22 cellular contexts compared by ENCODE assay signal in genomic region chr16:2181952-2182351, GRCh38. TPM values are rescaled to one million over a fixed set of nuclear protein-coding genes. Genes with fewer than 3 reads are reported as not detected.
"Had no signal": no experiment of that assay in that cellular context is flagged by ENCODE, and none has a peak within 500 bp of the region (broad histone marks: within the 10 kb centered on the region; RNA-seq: fewer than 3 reads in every experiment).

No MANE protein-coding gene starts in this region.

- H3K4me3 Mint-ChIP-seq: activated CD4-positive, alpha-beta memory T cell treated with anti-CD3 and anti-CD28 coated beads, Interleukin-2, amount 10 ng/mL, durations not matched to agents 7 days and 5 days; activated CD4-positive, alpha-beta T cell treated with anti-CD3 and anti-CD28 coated beads, Interleukin-2, amount 10 ng/mL, durations not matched to agents 7 days and 5 days; activated naive CD4-positive, alpha-beta T cell treated with anti-CD3 and anti-CD28 coated beads, Interleukin-2, amount 50 U/mL, for 24 hours; activated naive CD8-positive, alpha-beta T cell treated with anti-CD3 and anti-CD28 coated beads, Interleukin-2, amount 50 U/mL, for 24 hours; natural killer cell treated with Interleukin-12 subunit alpha and Interleukin-12 subunit beta and Interleukin-15 and Interleukin-18, amount 100 ng/mL, for 72 hours had no signal

- H3K36me3 Mint-ChIP-seq: activated naive CD4-positive, alpha-beta T cell treated with anti-CD3 and anti-CD28 coated beads, Interleukin-2, amount 50 U/mL, for 24 hours; natural killer cell treated with Interleukin-12 subunit alpha and Interleukin-12 subunit beta and Interleukin-15 and Interleukin-18, amount 100 ng/mL, for 72 hours had no signal

- H3K9me3 Mint-ChIP-seq: activated CD4-positive, alpha-beta memory T cell treated with anti-CD3 and anti-CD28 coated beads, Interleukin-2, amount 10 ng/mL, durations not matched to agents 7 days and 5 days; activated CD4-positive, alpha-beta T cell treated with anti-CD3 and anti-CD28 coated beads, Interleukin-2, amount 10 ng/mL, durations not matched to agents 7 days and 5 days; activated naive CD4-positive, alpha-beta T cell treated with anti-CD3 and anti-CD28 coated beads, Interleukin-2, amount 50 U/mL, for 24 hours; activated naive CD8-positive, alpha-beta T cell treated with anti-CD3 and anti-CD28 coated beads, Interleukin-2, amount 50 U/mL, for 24 hours; activated T-helper 2 cell treated with anti-CD3 and anti-CD28 coated beads, Interferon-gamma antibody, Interleukin-2, Interleukin-4, amounts not matched to agents 10 μg/mL and 5 μg/mL and 100 μg/mL, durations not matched to agents 14 hours and 24 hours and 36 hours; natural killer cell treated with Interleukin-12 subunit alpha and Interleukin-12 subunit beta and Interleukin-15 and Interleukin-18, amount 100 ng/mL, for 72 hours had no signal

- H3K4me3 ChIP-seq: left lung, lower lobe of right lung, mucosa of descending colon, ovary, right lobe of liver, tibial nerve had no signal

- H3K27me3 Mint-ChIP-seq: activated CD4-positive, alpha-beta memory T cell treated with anti-CD3 and anti-CD28 coated beads, Interleukin-2, amount 10 ng/mL, durations not matched to agents 7 days and 5 days; activated CD4-positive, alpha-beta T cell treated with anti-CD3 and anti-CD28 coated beads, Interleukin-2, amount 10 ng/mL, durations not matched to agents 7 days and 5 days; activated naive CD4-positive, alpha-beta T cell treated with anti-CD3 and anti-CD28 coated beads, Interleukin-2, amount 50 U/mL, for 24 hours; activated naive CD8-positive, alpha-beta T cell treated with anti-CD3 and anti-CD28 coated beads, Interleukin-2, amount 50 U/mL, for 24 hours; natural killer cell treated with Interleukin-12 subunit alpha and Interleukin-12 subunit beta and Interleukin-15 and Interleukin-18, amount 100 ng/mL, for 72 hours; progenitor cell of endocrine pancreas had no signal

- DNase-seq: activated CD4-positive, alpha-beta memory T cell treated with anti-CD3 and anti-CD28 coated beads, Interleukin-2, amount 10 ng/mL, durations not matched to agents 7 days and 5 days; activated CD4-positive, alpha-beta T cell treated with anti-CD3 and anti-CD28 coated beads for 1 hour; activated CD4-positive, alpha-beta T cell treated with anti-CD3 and anti-CD28 coated beads, Interleukin-2, amount 10 ng/mL, durations not matched to agents 7 days and 5 days; activated CD8-positive, alpha-beta memory T cell treated with anti-CD3 and anti-CD28 coated beads, Interleukin-2, amount 50 U/mL, for 48 hours; activated naive CD8-positive, alpha-beta T cell treated with anti-CD3 and anti-CD28 coated beads, Interleukin-2, amount 50 U/mL, for 24 hours; activated T-cell treated with anti-CD3 and anti-CD28 coated beads, Interleukin-2, amount 50 U/mL, for 48 hours; central memory CD4-positive, alpha-beta T cell; dermis blood vessel endothelial cell; effector CD4-positive, alpha-beta T cell; left lung; lower lobe of right lung; mesendoderm; mucosa of descending colon; ovary; right lobe of liver; stimulated activated CD4-positive, alpha-beta T cell treated with anti-CD3 and anti-CD28 coated beads, Interleukin-2, amount 100 ng/mL, for 48 hours; stimulated activated naive CD4-positive, alpha-beta T cell treated with Interleukin-2 at 50 U/mL for 16 hours had no signal

- H3K4me1 Mint-ChIP-seq: activated CD4-positive, alpha-beta memory T cell treated with anti-CD3 and anti-CD28 coated beads, Interleukin-2, amount 10 ng/mL, durations not matched to agents 7 days and 5 days; activated CD4-positive, alpha-beta T cell treated with anti-CD3 and anti-CD28 coated beads, Interleukin-2, amount 10 ng/mL, durations not matched to agents 7 days and 5 days; activated naive CD4-positive, alpha-beta T cell treated with anti-CD3 and anti-CD28 coated beads, Interleukin-2, amount 50 U/mL, for 24 hours; activated naive CD8-positive, alpha-beta T cell treated with anti-CD3 and anti-CD28 coated beads, Interleukin-2, amount 50 U/mL, for 24 hours had no signal

- H3K27ac Mint-ChIP-seq: activated CD4-positive, alpha-beta memory T cell treated with anti-CD3 and anti-CD28 coated beads, Interleukin-2, amount 10 ng/mL, durations not matched to agents 7 days and 5 days; activated CD4-positive, alpha-beta T cell treated with anti-CD3 and anti-CD28 coated beads, Interleukin-2, amount 10 ng/mL, durations not matched to agents 7 days and 5 days; activated naive CD4-positive, alpha-beta T cell treated with anti-CD3 and anti-CD28 coated beads, Interleukin-2, amount 50 U/mL, for 24 hours; activated naive CD8-positive, alpha-beta T cell treated with anti-CD3 and anti-CD28 coated beads, Interleukin-2, amount 50 U/mL, for 24 hours; activated T-helper 2 cell treated with anti-CD3 and anti-CD28 coated beads, Interferon-gamma antibody, Interleukin-2, Interleukin-4, amounts not matched to agents 10 μg/mL and 5 μg/mL and 100 μg/mL, durations not matched to agents 14 hours and 24 hours and 36 hours; natural killer cell treated with Interleukin-12 subunit alpha and Interleukin-12 subunit beta and Interleukin-15 and Interleukin-18, amount 100 ng/mL, for 72 hours; progenitor cell of endocrine pancreas had no signal

- H3K27me3 ChIP-seq: left lung, ovary, right lobe of liver, tibial nerve had no signal

- H3K36me3 ChIP-seq: ovary, right lobe of liver had no signal

RNA-seq across cellular contexts. Expression of gene CASKIN1, which starts 14.5 kb away (rescaled TPM):
- total RNA-seq: right lobe of liver had no signal
